ENCODE assay signal across 12 cellular contexts in the genomic region with DNA sequence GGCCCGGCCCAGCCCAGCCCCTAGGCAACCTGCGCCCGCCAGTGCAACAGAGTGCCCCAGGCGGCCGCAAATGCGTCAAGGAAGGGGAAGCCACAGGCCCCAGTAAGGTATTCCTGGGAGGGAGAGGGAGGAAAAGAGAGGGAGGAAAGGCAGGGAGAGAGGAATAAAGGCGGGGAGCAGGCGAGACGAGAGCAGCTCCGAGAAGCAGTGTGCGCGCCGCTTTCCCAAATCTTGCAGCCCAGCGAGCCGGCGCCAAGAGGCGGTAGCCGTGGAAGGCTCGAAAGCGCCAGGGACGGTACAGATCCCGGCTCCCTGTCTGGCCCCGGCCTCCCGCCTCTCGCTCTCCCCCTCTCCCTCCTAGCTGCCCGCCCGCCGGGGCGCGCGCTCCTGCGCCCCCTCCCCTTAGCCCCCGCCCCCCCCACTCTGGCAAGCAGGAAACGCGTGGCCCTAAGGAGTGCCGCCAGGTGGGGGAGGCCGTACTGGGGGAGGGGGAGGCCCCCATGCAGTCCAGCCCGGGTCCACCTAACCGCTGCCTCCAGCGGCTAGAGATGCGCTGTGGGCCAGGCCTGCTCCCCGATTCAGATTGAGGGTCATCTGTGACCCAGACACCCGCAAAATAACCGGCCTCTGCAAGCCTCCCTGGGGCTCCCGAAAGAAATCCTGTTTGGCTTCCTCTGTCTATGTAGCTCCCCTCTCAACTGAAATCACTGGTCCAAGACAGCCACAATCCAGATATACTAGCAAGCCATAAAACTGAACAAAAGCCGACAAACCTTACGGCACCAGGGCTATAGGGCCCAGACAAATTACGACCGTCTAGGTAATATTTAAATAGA. TPM values are rescaled to one million over a fixed set of nuclear protein-coding genes. Genes with fewer than 3 reads are reported as not detected.
DNase-seq lines count a peak whose midpoint lies in the region; ATAC-seq and TF ChIP-seq lines count a peak whose summit lies in the region.
"Had no signal": no experiment of that assay in that cellular context is flagged by ENCODE, and none has a peak within 500 bp of the region (broad histone marks: within the 10 kb centered on the region; RNA-seq: fewer than 3 reads in every experiment).

No MANE protein-coding gene starts in this region.

- peaks cover 0 to 55% of the 10 kb centered on the region in 2 donors for H3K4me1 ChIP-seq in right atrium auricular region
- peaks cover 7% of the 10 kb centered on the region for H3K4me1 ChIP-seq in RWPE2 (ENCODE audit: insufficient read depth, poor library complexity, severe bottlenecking)
- H3K4me1 ChIP-seq in uterus, result no peaks in the 10 kb centered on the region

- intact Hi-C loops in Right ventricle myocardium superior (cut with DNase I) (loop anchor here (10.0 kb wide), 1 partner anchor 1275 kb away; no protein-coding TSS in a partner anchor), uterus (cut with DNase I; ENCODE audit: low total_unique reads) (loop anchor here (5.0 kb wide), 1 partner anchor 1313 kb away; no protein-coding TSS in a partner anchor)

- TF ChIP-seq CTCF in right atrium auricular region (IDR thresholded peaks at IDR 0.05), result no peak
- no peak for TF ChIP-seq CTCF in RWPE2 (IDR thresholded peaks at IDR 0.05; ENCODE audit: poor library complexity, severe bottlenecking)
- no peak for TF ChIP-seq CTCF in uterus (IDR thresholded peaks at IDR 0.05)

- H3K36me3 ChIP-seq in right atrium auricular region, result no peaks in the 10 kb centered on the region
- H3K36me3 ChIP-seq in RWPE2 (ENCODE audit: low read depth), result peaks cover 6% of the 10 kb centered on the region; the same call in 1 of the 2 replicates
- H3K36me3 ChIP-seq in uterus, result no peaks in the 10 kb centered on the region
- H3K36me3 ChIP-seq: upper lobe of left lung had no signal

- H3K4me3 ChIP-seq in right atrium auricular region, result no peak overlapping the region
- peak overlapping the region; percentile 54 for H3K4me3 ChIP-seq in RWPE2 (ENCODE audit: severe bottlenecking)
- peak overlapping the region; percentile 58 to 66 for H3K4me3 ChIP-seq in uterus

- H3K27ac ChIP-seq in right atrium auricular region, result no peak overlapping the region
- peak overlapping the region; percentile 93 for H3K27ac ChIP-seq in RWPE2 (ENCODE audit: poor library complexity, severe bottlenecking)
- H3K27ac ChIP-seq in uterus, result peak overlapping the region; percentile 94 to 96
- H3K27ac ChIP-seq: upper lobe of left lung had no signal

- ATAC-seq in Right ventricle myocardium superior (ENCODE audit: poor library complexity), result no peak
- ATAC-seq in RWPE2 (ENCODE audit: low read depth), result peak; percentile 3
- no peak for ATAC-seq in HG03196 (IDR thresholded peaks at IDR 0.05; ENCODE audit: unreplicated experiment)

- no peak for TF ChIP-seq POLR2A in uterus (IDR thresholded peaks at IDR 0.05)

- H3K27me3 ChIP-seq in right atrium auricular region (peaks cover 88 to 90% of the 10 kb centered on the region in 2 donors), RWPE2 (ENCODE audit: insufficient read depth, poor library complexity, severe bottlenecking) (no peaks in the 10 kb centered on the region), uterus (no peaks in the 10 kb centered on the region)

- peak; percentile 22 for DNase-seq in Right ventricle myocardium superior
- no peak for DNase-seq in right atrium auricular region (ENCODE audit: low spot score)
- peak; percentile 73 for DNase-seq in RWPE2 (ENCODE audit: low spot score)
- DNase-seq in left kidney (ENCODE audit: low read depth, low spot score), result peak; percentile 92
- DNase-seq in uterus, result peak in 1 of 2 donors; percentile 41
- no peak for DNase-seq in mesenteric fat pad (ENCODE audit: low spot score)
- DNase-seq in NCI-H2029 treated with DMSO at 0.1 percent for 48 hours (lab: John Stamatoyannopoulos, UW), result no peak
- DNase-seq: activated naive CD4-positive, alpha-beta T cell treated with anti-CD3 and anti-CD28 coated beads, Interleukin-2, amount 50 U/mL, for 16 hours; Karpas-422 had no signal

- H3K9me3 ChIP-seq in right atrium auricular region, result no peaks in the 10 kb centered on the region
- H3K9me3 ChIP-seq in RWPE2 (ENCODE audit: severe bottlenecking), result no peaks in the 10 kb centered on the region
- no peaks in the 10 kb centered on the region for H3K9me3 ChIP-seq in uterus

RNA-seq across cellular contexts. Expression of a gene that starts 4.2 kb away (rescaled TPM):
- total RNA-seq in Right ventricle myocardium superior (not detected), right atrium auricular region (not detected), uterus (100 to 1,000 TPM in 1 of 4 donors, 10 to 100 TPM in 3; 50.0 to 114 (median 69.0) TPM), mesenteric fat pad (19.7 TPM)

RNA-seq across cellular contexts. Expression of a gene that starts 4.5 kb away (rescaled TPM):
- total RNA-seq in Right ventricle myocardium superior (not detected), right atrium auricular region (not detected), uterus (10 to 100 TPM in 3 of 4 donors, 1 to 10 TPM in 1; 2.3 to 26.4 (median 22.4) TPM), mesenteric fat pad (10.4 TPM)

RNA-seq across cellular contexts. Expression of a gene that starts 13.4 kb away (rescaled TPM):
- total RNA-seq in Right ventricle myocardium superior (not detected), right atrium auricular region (not detected), uterus (1 to 10 TPM in 3 of 4 donors, under 1 TPM in 1; 0.26 to 9.1 (median 5.2) TPM), mesenteric fat pad (7.5 TPM)

RNA-seq across cellular contexts. Expression of a gene that starts 15.2 kb away (rescaled TPM):
- total RNA-seq in Right ventricle myocardium superior (not detected), right atrium auricular region (not detected), uterus (10 to 100 TPM; 32.4 to 82.0 (median 57.8) TPM), mesenteric fat pad (6.1 TPM)
- total RNA-seq: mononuclear cell, upper lobe of left lung had no signal

RNA-seq across cellular contexts. Expression of a gene that starts 17.5 kb away (rescaled TPM):
- total RNA-seq in Right ventricle myocardium superior (0.35 TPM), right atrium auricular region (under 1 TPM; 0.28 to 0.30 TPM), uterus (10 to 100 TPM in 2 of 4 donors, 1 to 10 TPM in 2; 1.0 to 34.5 (median 19.0) TPM), mesenteric fat pad (5.8 TPM)

Comparison
In these comparisons a context has a peak if more than half of its experiments do, and no peak if none do; other contexts are left out.
1. DNase-seq: peak in Right ventricle myocardium superior (single experiment), RWPE2 (single experiment) and left kidney (single experiment); none in right atrium auricular region (single experiment), mesenteric fat pad (single experiment) and NCI-H2029 treated with DMSO at 0.1 percent for 48 hours (single experiment).
2. H3K27ac ChIP-seq: peak in RWPE2 (single experiment) and uterus (2 of 2); none in right atrium auricular region (0 of 2).
3. H3K4me3 ChIP-seq: peak in RWPE2 (single experiment) and uterus (2 of 2); none in right atrium auricular region (0 of 2).
4. RNA of a gene that starts 4.2 kb away (total RNA-seq): 50.0 to 114 TPM in uterus and 19.7 TPM in mesenteric fat pad (single experiment); not detected in right atrium auricular region and not detected in Right ventricle myocardium superior (single experiment); every median in the first group is over 10 times any median in the second.